32 cellular contexts compared by ENCODE assay signal in the genomic region with DNA sequence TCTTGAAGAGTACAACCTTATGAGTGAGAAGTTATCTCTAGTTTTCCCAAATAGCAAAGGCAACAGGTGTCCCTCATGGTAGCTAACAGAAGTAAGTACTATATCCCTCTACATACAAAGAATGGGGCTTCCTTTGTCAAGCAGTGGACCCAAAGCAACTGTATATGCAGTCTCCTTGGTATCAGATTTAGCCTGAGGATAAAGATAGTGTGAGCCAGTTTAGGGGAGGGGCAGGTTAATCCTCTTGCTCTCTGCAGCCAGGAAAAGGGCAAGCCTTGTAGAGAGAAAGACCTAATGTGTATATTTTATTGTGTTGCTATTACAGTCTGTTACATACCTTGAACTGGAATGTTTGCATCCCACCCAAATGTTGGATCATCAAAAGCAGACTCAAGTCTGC.
"Had no signal": no experiment of that assay in that cellular context is flagged by ENCODE, and none has a peak within 500 bp of the region (broad histone marks: within the 10 kb centered on the region; RNA-seq: fewer than 3 reads in every experiment).

No MANE protein-coding gene starts in this region.

- H3K4me3 ChIP-seq: SJCRH30, SK-N-MC had no signal

- H3K4me3 Mint-ChIP-seq: activated CD4-positive, alpha-beta T cell treated with anti-CD3 and anti-CD28 coated beads for 36 hours; activated CD4-positive, alpha-beta T cell treated with anti-CD3 and anti-CD28 coated beads, Interleukin-2, amount 10 ng/mL, durations not matched to agents 7 days and 5 days; activated CD8-positive, alpha-beta T cell treated with anti-CD3 and anti-CD28 coated beads, Interleukin-2, amount 10 ng/mL, durations not matched to agents 7 days and 5 days; activated naive CD4-positive, alpha-beta T cell treated with anti-CD3 and anti-CD28 coated beads, Interleukin-2, amount 10 ng/mL, durations not matched to agents 7 days and 5 days; activated naive CD8-positive, alpha-beta T cell; activated naive CD8-positive, alpha-beta T cell treated with anti-CD3 and anti-CD28 coated beads, Interleukin-2, amount 50 U/mL, for 24 hours; brain; WTC11 had no signal

- H3K36me3 Mint-ChIP-seq: activated naive CD4-positive, alpha-beta T cell treated with anti-CD3 and anti-CD28 coated beads, Interleukin-2, amount 10 ng/mL, durations not matched to agents 7 days and 5 days; activated naive CD8-positive, alpha-beta T cell; brain; WTC11 had no signal

- H3K9me3 Mint-ChIP-seq: activated CD4-positive, alpha-beta T cell treated with anti-CD3 and anti-CD28 coated beads, Interleukin-2, amount 10 ng/mL, durations not matched to agents 7 days and 5 days; activated naive CD4-positive, alpha-beta T cell treated with anti-CD3 and anti-CD28 coated beads, Interleukin-2, amount 10 ng/mL, durations not matched to agents 7 days and 5 days; activated naive CD8-positive, alpha-beta T cell treated with anti-CD3 and anti-CD28 coated beads, Interleukin-2, amount 50 U/mL, for 24 hours; brain had no signal

- H3K27me3 ChIP-seq: SJCRH30 had no signal

- H3K36me3 ChIP-seq: SJCRH30 had no signal

- H3K27ac Mint-ChIP-seq: activated CD4-positive, alpha-beta T cell treated with anti-CD3 and anti-CD28 coated beads for 36 hours; activated CD4-positive, alpha-beta T cell treated with anti-CD3 and anti-CD28 coated beads, Interleukin-2, amount 10 ng/mL, durations not matched to agents 7 days and 5 days; activated CD8-positive, alpha-beta T cell treated with anti-CD3 and anti-CD28 coated beads, Interleukin-2, amount 10 ng/mL, durations not matched to agents 7 days and 5 days; activated naive CD4-positive, alpha-beta T cell treated with anti-CD3 and anti-CD28 coated beads, Interleukin-2, amount 10 ng/mL, durations not matched to agents 7 days and 5 days; activated naive CD8-positive, alpha-beta T cell; activated naive CD8-positive, alpha-beta T cell treated with anti-CD3 and anti-CD28 coated beads, Interleukin-2, amount 50 U/mL, for 24 hours; brain; WTC11 had no signal

- H3K9me3 ChIP-seq: SJCRH30 had no signal

- DNase-seq: activated CD4-positive, alpha-beta T cell treated with anti-CD3 and anti-CD28 coated beads for 36 hours; activated CD4-positive, alpha-beta T cell treated with anti-CD3 and anti-CD28 coated beads, Interleukin-2, amount 10 ng/mL, durations not matched to agents 7 days and 5 days; activated CD4-positive, alpha-beta T cell treated with anti-CD3 and anti-CD28 coated beads, Interleukin-2, amount 50 U/mL, for 48 hours; activated CD8-positive, alpha-beta T cell treated with anti-CD3 and anti-CD28 coated beads, Interleukin-2, amount 10 ng/mL, durations not matched to agents 7 days and 5 days; activated effector memory CD4-positive, alpha-beta T cell treated with Interleukin-2 at 50 U/mL for 16 hours; activated naive CD4-positive, alpha-beta T cell treated with anti-CD3 and anti-CD28 coated beads, Interleukin-2, amount 10 ng/mL, durations not matched to agents 7 days and 5 days; activated naive CD8-positive, alpha-beta T cell treated with anti-CD3 and anti-CD28 coated beads, Interleukin-2, amount 50 U/mL, for 24 hours; activated T-cell treated with anti-CD3 and anti-CD28 coated beads, Interleukin-2, amount 50 U/mL, for 48 hours; anterior cingulate cortex; caudate nucleus; Kasumi-1; KG1; MM.1S; MV-4-11; NCI-H1092; NCI-H1436 treated with DMSO at 0.1 percent for 48 hours; NCI-H1694 treated with DMSO at 0.1 percent for 48 hours; NCI-H2081; NCI-H2171 treated with DMSO at 0.1 percent for 48 hours; NCI-H2227 treated with DMSO at 0.1 percent for 48 hours; NCI-H446 treated with DMSO at 0.1 percent for 48 hours; NCI-H524; NCI-H69; NK-92 treated with Interleukin-12 subunit alpha and Interleukin-12 subunit beta, amount 100 ng/mL, for 24 hours; Right ventricle myocardium superior; T1000 had no signal

- H3K4me1 Mint-ChIP-seq: activated CD4-positive, alpha-beta T cell treated with anti-CD3 and anti-CD28 coated beads for 36 hours; activated CD4-positive, alpha-beta T cell treated with anti-CD3 and anti-CD28 coated beads, Interleukin-2, amount 10 ng/mL, durations not matched to agents 7 days and 5 days; activated naive CD4-positive, alpha-beta T cell treated with anti-CD3 and anti-CD28 coated beads, Interleukin-2, amount 10 ng/mL, durations not matched to agents 7 days and 5 days; activated naive CD8-positive, alpha-beta T cell treated with anti-CD3 and anti-CD28 coated beads, Interleukin-2, amount 50 U/mL, for 24 hours; brain; WTC11 had no signal

- H3K4me1 ChIP-seq: SJCRH30 had no signal

- ATAC-seq: activated CD4-positive, alpha-beta T cell treated with anti-CD3 and anti-CD28 coated beads for 36 hours; activated CD4-positive, CD25-positive, alpha-beta regulatory T cell treated with anti-CD3 and anti-CD28 coated beads, Interleukin-2, amount 50 U/mL, for 24 hours; activated CD8-positive, alpha-beta T cell treated with anti-CD3 and anti-CD28 coated beads, Interleukin-2, amount 10 ng/mL, durations not matched to agents 7 days and 5 days; activated naive CD8-positive, alpha-beta T cell treated with anti-CD3 and anti-CD28 coated beads, Interleukin-2, amount 50 U/mL, for 24 hours; WTC11 had no signal

- H3K27ac ChIP-seq: SJCRH30, SK-N-MC had no signal

- H3K27me3 Mint-ChIP-seq: activated CD4-positive, alpha-beta T cell treated with anti-CD3 and anti-CD28 coated beads for 36 hours; activated CD4-positive, alpha-beta T cell treated with anti-CD3 and anti-CD28 coated beads, Interleukin-2, amount 10 ng/mL, durations not matched to agents 7 days and 5 days; activated naive CD4-positive, alpha-beta T cell treated with anti-CD3 and anti-CD28 coated beads, Interleukin-2, amount 10 ng/mL, durations not matched to agents 7 days and 5 days; activated naive CD8-positive, alpha-beta T cell; activated naive CD8-positive, alpha-beta T cell treated with anti-CD3 and anti-CD28 coated beads, Interleukin-2, amount 50 U/mL, for 24 hours had no signal
